14 cellular contexts compared by ENCODE assay signal in genomic region chr22:23256138-23256932, GRCh38.
DNase-seq lines count a peak whose midpoint lies in the region; ATAC-seq and TF ChIP-seq lines count a peak whose summit lies in the region.
"Had no signal": no experiment of that assay in that cellular context is flagged by ENCODE, and none has a peak within 500 bp of the region (broad histone marks: within the 10 kb centered on the region; RNA-seq: fewer than 3 reads in every experiment).

No MANE protein-coding gene starts in this region.

- no peak for TF ChIP-seq POLR2A in gastroesophageal sphincter (IDR thresholded peaks at IDR 0.05)
- TF ChIP-seq POLR2A in prostate gland (IDR thresholded peaks at IDR 0.05): no peak
- no peak for TF ChIP-seq POLR2A in lower leg skin (IDR thresholded peaks at IDR 0.05)

- no peaks in the 10 kb centered on the region for H3K36me3 Mint-ChIP-seq in glutamatergic neuron (ENCODE audit: unreplicated experiment)

- H3K9me3 Mint-ChIP-seq in stimulated activated naive CD8-positive, alpha-beta T cell treated with anti-CD3 and anti-CD28 coated beads, Interleukin-15, amount 100 ng/mL, for 72 hours: no peaks in the 10 kb centered on the region
- H3K9me3 Mint-ChIP-seq in glutamatergic neuron (ENCODE audit: unreplicated experiment): peaks cover 34% of the 10 kb centered on the region
- H3K9me3 Mint-ChIP-seq: memory B cell had no signal

- H3K4me3 ChIP-seq in gastroesophageal sphincter: no peak overlapping the region
- H3K4me3 ChIP-seq in prostate gland: no peak overlapping the region
- H3K4me3 ChIP-seq in lower leg skin (ENCODE audit: low read depth, poor library complexity, severe bottlenecking): no peak overlapping the region
- no peak overlapping the region for H3K4me3 ChIP-seq in H7 (ENCODE audit: insufficient read depth, low read depth, low read length)
- H3K4me3 ChIP-seq in WERI-Rb-1 (ENCODE audit: low read depth, low read length): no peak overlapping the region

- H3K27me3 ChIP-seq in gastroesophageal sphincter: no peaks in the 10 kb centered on the region
- no peaks in the 10 kb centered on the region for H3K27me3 ChIP-seq in prostate gland (replicated peaks; ENCODE audit: insufficient read depth)
- no peaks in the 10 kb centered on the region for H3K27me3 ChIP-seq in H7 (ENCODE audit: control insufficient read depth, insufficient read depth, low read length)
- no peaks in the 10 kb centered on the region for H3K27me3 ChIP-seq in WERI-Rb-1 (ENCODE audit: insufficient read depth, low read depth, severe bottlenecking)

- TF ChIP-seq EP300 in gastroesophageal sphincter (IDR thresholded peaks at IDR 0.05): no peak

- H3K9me3 ChIP-seq in gastroesophageal sphincter (no peaks in the 10 kb centered on the region), prostate gland (no peaks in the 10 kb centered on the region), WERI-Rb-1 (ENCODE audit: severe bottlenecking) (no peaks in the 10 kb centered on the region)

- TF ChIP-seq CTCF in gastroesophageal sphincter (IDR thresholded peaks at IDR 0.05) (no peak), prostate gland (IDR thresholded peaks at IDR 0.05) (no peak), lower leg skin (IDR thresholded peaks at IDR 0.05) (no peak), glutamatergic neuron (IDR thresholded peaks at IDR 0.05; ENCODE audit: partially characterized antibody, unreplicated experiment) (no peak), WERI-Rb-1 (IDR thresholded peaks at IDR 0.05; ENCODE audit: low read depth, low read length) (no peak)

- peaks cover 36% of the 10 kb centered on the region for H3K4me1 Mint-ChIP-seq in stimulated activated naive CD8-positive, alpha-beta T cell treated with anti-CD3 and anti-CD28 coated beads, Interleukin-15, amount 100 ng/mL, for 72 hours
- peaks cover 35% of the 10 kb centered on the region for H3K4me1 Mint-ChIP-seq in glutamatergic neuron (ENCODE audit: low read depth, unreplicated experiment)
- H3K4me1 Mint-ChIP-seq: memory B cell had no signal

- no peaks in the 10 kb centered on the region for H3K27me3 Mint-ChIP-seq in stimulated activated naive CD8-positive, alpha-beta T cell treated with anti-CD3 and anti-CD28 coated beads, Interleukin-15, amount 100 ng/mL, for 72 hours
- H3K27me3 Mint-ChIP-seq in glutamatergic neuron (ENCODE audit: unreplicated experiment): peaks cover 17% of the 10 kb centered on the region
- H3K27me3 Mint-ChIP-seq: memory B cell had no signal

- WGBS in gastroesophageal sphincter (ENCODE audit: low coverage in 1 of 2), 2 donors: 70 to 100% methylated on average over 2 to 3 of the region's 10 CpGs
- 92% methylated on average over 9 of the region's 10 CpGs for WGBS in prostate gland
- WGBS in lower leg skin, 2 donors: 80 to 88% methylated on average over 9 to 10 of the region's 10 CpGs

- H3K27ac Mint-ChIP-seq in stimulated activated naive CD8-positive, alpha-beta T cell treated with anti-CD3 and anti-CD28 coated beads, Interleukin-15, amount 100 ng/mL, for 72 hours: peak overlapping the region; percentile 35 to 46
- no peak overlapping the region for H3K27ac Mint-ChIP-seq in glutamatergic neuron (ENCODE audit: unreplicated experiment)

- intact Hi-C loops in prostate gland (cut with DNase I) (no loop called here), lower leg skin (cut with DNase I; ENCODE audit: low total_unique reads) (no loop called here)

- no peak for DNase-seq in stimulated activated naive CD8-positive, alpha-beta T cell treated with anti-CD3 and anti-CD28 coated beads, Interleukin-15, amount 100 ng/mL, for 72 hours
- no peak for DNase-seq in stimulated activated naive CD8-positive, alpha-beta T cell treated with anti-CD3 and anti-CD28 coated beads, Interleukin-15, Interleukin-2, amounts not matched to agents 100 U/mL and 50 U/mL, for 24 hours
- DNase-seq in prostate gland (ENCODE audit: low spot score) (no peak), lower leg skin (ENCODE audit: low spot score in 2 of 2) (no peak), H7 (no peak), glutamatergic neuron (no peak), WERI-Rb-1 (no peak)
- DNase-seq: dermis blood vessel endothelial cell; foreskin melanocyte; GOT3; NCI-H1436 treated with DMSO at 0.1 percent for 48 hours; NK-92 treated with Interleukin-12 subunit alpha and Interleukin-12 subunit beta, amount 100 ng/mL, for 24 hours had no signal

- peaks cover 0 to 52% of the 10 kb centered on the region in 2 donors for H3K36me3 ChIP-seq in gastroesophageal sphincter
- no peaks in the 10 kb centered on the region for H3K36me3 ChIP-seq in prostate gland
- H3K36me3 ChIP-seq in H7 (replicated peaks; ENCODE audit: control insufficient read depth, insufficient read depth, low read length): peaks cover 6% of the 10 kb centered on the region
- H3K36me3 ChIP-seq in WERI-Rb-1: peaks cover 68% of the 10 kb centered on the region

- no peak for ATAC-seq in stimulated activated naive CD8-positive, alpha-beta T cell treated with anti-CD3 and anti-CD28 coated beads, Interleukin-15, amount 100 ng/mL, for 72 hours
- no peak for ATAC-seq in stimulated activated naive CD8-positive, alpha-beta T cell treated with anti-CD3 and anti-CD28 coated beads, Interleukin-15, Interleukin-2, amounts not matched to agents 100 U/mL and 50 U/mL, for 24 hours
- no peak for ATAC-seq in gastroesophageal sphincter

- H3K4me1 ChIP-seq in gastroesophageal sphincter: peaks cover 3 to 42% (median 22%) of the 10 kb centered on the region in 3 donors
- peaks cover 11% of the 10 kb centered on the region for H3K4me1 ChIP-seq in prostate gland (replicated peaks)

- H3K27ac ChIP-seq in gastroesophageal sphincter (peak overlapping the region in 3 of 4 donors; percentile 75 to 83 (median 78)), prostate gland (peak overlapping the region; percentile 25 to 47), WERI-Rb-1 (no peak overlapping the region)

- no peak overlapping the region for H3K4me3 Mint-ChIP-seq in stimulated activated naive CD8-positive, alpha-beta T cell treated with anti-CD3 and anti-CD28 coated beads, Interleukin-15, amount 100 ng/mL, for 72 hours
- no peak overlapping the region for H3K4me3 Mint-ChIP-seq in glutamatergic neuron (ENCODE audit: unreplicated experiment)
- H3K4me3 Mint-ChIP-seq: memory B cell had no signal
